21 cellular contexts compared by ENCODE assay signal in the genomic region with DNA sequence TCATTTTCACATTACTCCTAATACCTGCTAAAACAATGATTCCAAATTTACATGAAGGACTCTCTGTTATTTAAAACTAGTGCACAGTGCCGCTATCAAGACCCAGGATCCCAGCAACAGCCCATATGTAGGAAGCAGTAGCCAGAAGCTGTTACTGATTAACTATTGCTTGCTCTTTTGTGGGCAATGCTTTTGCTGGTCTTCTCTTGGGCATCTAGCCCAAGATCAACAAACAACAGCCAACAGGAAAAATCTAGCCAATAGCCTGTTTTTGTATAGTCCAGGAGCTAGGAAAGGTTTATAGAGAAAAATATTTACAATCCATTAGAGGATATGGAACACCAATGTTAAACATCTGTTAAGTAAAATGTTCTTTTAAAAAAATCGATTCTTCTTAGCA. TPM values are rescaled to one million over a fixed set of nuclear protein-coding genes. Genes with fewer than 3 reads are reported as not detected.
DNase-seq lines count a peak whose midpoint lies in the region; TF ChIP-seq lines count a peak whose summit lies in the region.
"Had no signal": no experiment of that assay in that cellular context is flagged by ENCODE, and none has a peak within 500 bp of the region (broad histone marks: within the 10 kb centered on the region; RNA-seq: fewer than 3 reads in every experiment).

No MANE protein-coding gene starts in this region.

- no peaks in the 10 kb centered on the region for H3K27me3 ChIP-seq in liver (ENCODE audit: control insufficient read depth in 4 of 4, insufficient read depth in 4 of 4, low read length in 3 of 4)
- H3K27me3 ChIP-seq: brain microvascular endothelial cell, foreskin keratinocyte, neutrophil, tibial artery had no signal

- TF ChIP-seq RAD21 in liver (IDR thresholded peaks at IDR 0.05), result peak; percentile 49 to 56

- WGBS in liver, result 29% methylated on average over 2 of the region's 2 CpGs

- peaks cover 1 to 10% (median 7%) of the 10 kb centered on the region in 4 donors for H3K4me1 ChIP-seq in liver (ENCODE audit: control insufficient read depth in 4 of 4, insufficient read depth in 4 of 4, low read length in 3 of 4)
- H3K4me1 ChIP-seq: tibial artery had no signal

- no peak for TF ChIP-seq CTCF in liver (IDR thresholded peaks at IDR 0.05; ENCODE audit: low read depth, low read length, missing input control)

- peak; percentile 61 for DNase-seq in COR-L47 (lab: John Stamatoyannopoulos, UW)
- peak; percentile 19 for DNase-seq in NCI-H1092 (lab: John Stamatoyannopoulos, UW)
- peak; percentile 60 for DNase-seq in SW480 (ENCODE audit: low spot score)
- no peak for DNase-seq in amniotic stem cell (lab: John Stamatoyannopoulos, UW)
- DNase-seq in activated naive CD4-positive, alpha-beta T cell treated with anti-CD3 and anti-CD28 coated beads, Interleukin-2, amount 50 U/mL, for 16 hours, result no peak
- DNase-seq in SIG-M5 treated with dmso at 0.1 percent for 504 hours (lab: John Stamatoyannopoulos, UW; ENCODE audit: unreplicated experiment), result no peak
- no peak for DNase-seq in activated T-cell treated with anti-CD3 and anti-CD28 coated beads, Interleukin-2, amount 50 U/mL, for 48 hours
- DNase-seq: activated CD8-positive, alpha-beta T cell treated with anti-CD3 and anti-CD28 coated beads, Interleukin-2, amount 10 ng/mL, durations not matched to agents 7 days and 5 days; activated naive CD8-positive, alpha-beta T cell treated with anti-CD3 and anti-CD28 coated beads for 36 hours; brain microvascular endothelial cell; CD4-positive, alpha-beta T cell; foreskin keratinocyte; KG1; NCI-H1048; NCI-H2227 treated with DMSO at 0.1 percent for 48 hours; right cardiac atrium; stimulated activated naive B cell treated with anti-CD40 and anti-IgM and Interleukin-4, amounts not matched to agents 10 μg/mL and 1 μg/mL and 100 μg/mL, for 72 hours; T-cell; tibial artery had no signal

- H3K9ac ChIP-seq in liver (ENCODE audit: low read depth in 1 of 2, low read length in 2 of 2), result peak overlapping the region in 1 of 2 donors; percentile 32

- H3K9me3 ChIP-seq in liver (ENCODE audit: control insufficient read depth in 4 of 4, low read length in 3 of 4), result no peaks in the 10 kb centered on the region
- H3K9me3 ChIP-seq: neutrophil, tibial artery had no signal

- H3K4me3 ChIP-seq in liver (ENCODE audit: low read depth in 1 of 3, low read length in 3 of 3), result no peak overlapping the region
- H3K4me3 ChIP-seq: tibial artery had no signal

- H3K27ac ChIP-seq in liver (ENCODE audit: low read depth in 1 of 2, low read length in 2 of 2), result peak overlapping the region; percentile 56 to 79
- H3K27ac ChIP-seq: brain microvascular endothelial cell, foreskin keratinocyte, neutrophil, tibial artery had no signal

- H3K36me3 ChIP-seq in liver (ENCODE audit: control insufficient read depth in 4 of 4, insufficient read depth in 3 of 4, low read depth in 1 of 4, low read length in 3 of 4), result no peaks in the 10 kb centered on the region
- H3K36me3 ChIP-seq: brain microvascular endothelial cell, neutrophil, tibial artery had no signal

TF ChIP-seq in liver, 16 proteins besides CTCF, POLR2A, EP300 and RAD21:
- peak; percentile 53 for TF ChIP-seq FOXA1 (IDR thresholded peaks at IDR 0.05)
- TF ChIP-seq JUND (IDR thresholded peaks at IDR 0.05), result peak in 1 of 2 donors; percentile 62
- TF ChIP-seq SP1 (IDR thresholded peaks at IDR 0.05), result peak; percentile 66
- TF ChIP-seq REST (IDR thresholded peaks at IDR 0.05), result no peak
- peak; percentile 33 for TF ChIP-seq ZBTB33 (IDR thresholded peaks at IDR 0.05)
- no peak for TF ChIP-seq ATF3 (IDR thresholded peaks at IDR 0.05)
- TF ChIP-seq MAX (IDR thresholded peaks at IDR 0.05), result peak; percentile 44
- peak; percentile 41 to 59 for TF ChIP-seq HNF4A (conservative IDR thresholded peaks at IDR 0.05)
- TF ChIP-seq YY1 (IDR thresholded peaks at IDR 0.05), result peak; percentile 62
- peak in 1 of 2 donors; percentile 12 for TF ChIP-seq GABPA (IDR thresholded peaks at IDR 0.05 in 1 of 2, conservative IDR thresholded peaks at IDR 0.05 in 1 of 2)
- TF ChIP-seq TAF1 (conservative IDR thresholded peaks at IDR 0.05), result no peak
- peak in 1 of 2 donors; percentile 41 for TF ChIP-seq EGR1 (IDR thresholded peaks at IDR 0.05; ENCODE audit: low read depth in 2 of 2)
- TF ChIP-seq FOXA2 (IDR thresholded peaks at IDR 0.05), result peak; percentile 52
- TF ChIP-seq NR2F2 (IDR thresholded peaks at IDR 0.05), result no peak
- peak; percentile 17 to 49 for TF ChIP-seq RXRA (IDR thresholded peaks at IDR 0.05)
- TF ChIP-seq HNF4G (IDR thresholded peaks at IDR 0.05), result no peak
TF ChIP-seq in liver: peak in this region for 11.

RNA-seq across cellular contexts. Expression of gene TENT5A, which starts 22.1 kb away (rescaled TPM):
- total RNA-seq in liver, result 10 to 100 TPM; 13.1 to 13.6 TPM
- 1 to 10 TPM; 4.0 to 9.6 TPM for polyA plus RNA-seq in liver

Comparison
In these comparisons a context has a peak if more than half of its experiments do, and no peak if none do; other contexts are left out.
1. DNase-seq: peak in COR-L47 (single experiment), NCI-H1092 (single experiment) and SW480 (single experiment); none in amniotic stem cell (single experiment), activated naive CD4-positive, alpha-beta T cell treated with anti-CD3 and anti-CD28 coated beads, Interleukin-2, amount 50 U/mL, for 16 hours (single experiment), SIG-M5 treated with dmso at 0.1 percent for 504 hours (single experiment) and activated T-cell treated with anti-CD3 and anti-CD28 coated beads, Interleukin-2, amount 50 U/mL, for 48 hours (0 of 2).